35 cellular contexts compared by ENCODE assay signal in genomic region chr2:47639469-47639868, GRCh38.
A peak's percentile ranks its signal among the peaks of the same experiment; 100 is the strongest.
DNase-seq lines count a peak whose midpoint lies in the region; ATAC-seq, FAIRE-seq and TF ChIP-seq lines count a peak whose summit lies in the region.
"Had no signal": no experiment of that assay in that cellular context is flagged by ENCODE, and none has a peak within 500 bp of the region (broad histone marks: within the 10 kb centered on the region; RNA-seq: fewer than 3 reads in every experiment).

No MANE protein-coding gene starts in this region.

- H3K27me3 ChIP-seq in HepG2 (ENCODE audit: control insufficient read depth in 1 of 2, insufficient read depth in 2 of 2, low read length in 2 of 2) (peaks cover 0 to 12% of the 10 kb centered on the region in 2 experiments; a peak in 1 of 5 replicates), right lobe of liver (no peaks in the 10 kb centered on the region), H1 (replicated peaks in 1 of 4; ENCODE audit: control insufficient read depth in 3 of 4, extremely low read depth in 1 of 4, insufficient read depth in 3 of 4, low read length in 3 of 4) (peaks cover 0 to 2% (median 0%) of the 10 kb centered on the region in 4 experiments; a peak in 1 of 7 replicates)
- H3K27me3 ChIP-seq: sigmoid colon, tibial nerve had no signal

- no peaks in the 10 kb centered on the region for H3K36me3 ChIP-seq in HepG2 (replicated peaks in 1 of 2; ENCODE audit: control insufficient read depth in 1 of 2, insufficient read depth in 2 of 2, low read length in 2 of 2)
- no peaks in the 10 kb centered on the region for H3K36me3 ChIP-seq in right lobe of liver
- no peaks in the 10 kb centered on the region for H3K36me3 ChIP-seq in H1 (ENCODE audit: control insufficient read depth in 2 of 4, insufficient read depth in 4 of 4, low read length in 3 of 4)
- no peaks in the 10 kb centered on the region for H3K36me3 ChIP-seq in mucosa of descending colon (ENCODE audit: low read depth)
- H3K36me3 ChIP-seq: sigmoid colon, tibial nerve had no signal

- TF ChIP-seq EP300 in HepG2 (IDR thresholded peaks at IDR 0.05; ENCODE audit: low read depth in 2 of 2, low read length in 2 of 2) (no peak), HepG2 (CRISPR knock-in tag; IDR thresholded peaks at IDR 0.05; ENCODE audit: borderline replicate concordance) (no peak), H1 (IDR thresholded peaks at IDR 0.05; ENCODE audit: borderline replicate concordance in 1 of 2, low read depth in 2 of 2, low read length in 2 of 2) (no peak)

- TF ChIP-seq CTCF in HepG2 (CRISPR knock-in tag; IDR thresholded peaks at IDR 0.05) (no peak), right lobe of liver (IDR thresholded peaks at IDR 0.05) (no peak), H1 (IDR thresholded peaks at IDR 0.05; ENCODE audit: control extremely low read depth in 1 of 3, insufficient read depth in 1 of 3, low read depth in 1 of 3, low read length in 3 of 3) (no peak), mucosa of descending colon (IDR thresholded peaks at IDR 0.05) (no peak), GM10266 (IDR thresholded peaks at IDR 0.05; ENCODE audit: control insufficient read depth, insufficient read depth, low read depth, missing control alignments) (no peak)

- H3K27ac ChIP-seq in HepG2 (ENCODE audit: extremely low read length, insufficient read depth, low read length) (no peak overlapping the region), right lobe of liver (no peak overlapping the region), H1 (ENCODE audit: low read depth, low read length) (no peak overlapping the region)
- H3K27ac ChIP-seq: 22Rv1, epithelial cell of prostate, sigmoid colon, tibial nerve had no signal

- H4K5ac ChIP-seq in H1 (ENCODE audit: insufficient read length, low read depth, low read length): no peak overlapping the region

- no peak overlapping the region for H3K56ac ChIP-seq in H1 (replicated peaks; ENCODE audit: insufficient read length, low read depth, low read length)

- no peaks in the 10 kb centered on the region for H3K9me3 ChIP-seq in HepG2 (ENCODE audit: low read length)
- H3K9me3 ChIP-seq in right lobe of liver: no peaks in the 10 kb centered on the region
- H3K9me3 ChIP-seq in H1 (ENCODE audit: insufficient read depth in 2 of 2, low read depth in 1 of 2, low read length in 1 of 2): no peaks in the 10 kb centered on the region
- H3K9me3 ChIP-seq in mucosa of descending colon: no peaks in the 10 kb centered on the region
- H3K9me3 ChIP-seq: sigmoid colon, tibial nerve had no signal

- H3K9ac ChIP-seq in HepG2 (ENCODE audit: insufficient read depth, low read depth, low read length) (no peak overlapping the region), H1 (replicated peaks in 1 of 4; ENCODE audit: extremely low read depth in 1 of 4, low read depth in 3 of 4, low read length in 3 of 4) (no peak overlapping the region)

- intact Hi-C loops in HepG2 (cut with micrococcal nuclease; ENCODE audit: unreplicated experiment): no loop called here
- intact Hi-C loops in right lobe of liver (cut with DNase I): no loop called here
- intact Hi-C loops in mucosa of descending colon (cut with DNase I, micrococcal nuclease): no loop called here

- POLR2A ChIA-PET in HepG2 (lab: Yijun Ruan, JAX) (no interaction called here), H1 (lab: Charles Lee; ENCODE audit: partially characterized antibody) (interaction anchor here (0.7 to 1.6 kb wide), 2 partner anchors 15 to 284 kb away, joined by 3 to 4 read pairs; no protein-coding TSS in a partner anchor)

- H3K79me2 ChIP-seq in HepG2 (ENCODE audit: insufficient read depth, low read length) (no peaks in the 10 kb centered on the region), H1 (ENCODE audit: control insufficient read depth in 1 of 2, insufficient read depth in 2 of 2, low read length in 2 of 2) (no peaks in the 10 kb centered on the region)

- H2BK15ac ChIP-seq in H1 (ENCODE audit: low read length): no peak overlapping the region

- no peak overlapping the region for H3K23ac ChIP-seq in H1 (ENCODE audit: insufficient read length)

- H4K91ac ChIP-seq in H1 (replicated peaks; ENCODE audit: insufficient read length, low read length): no peak overlapping the region

- no peak overlapping the region for H2BK12ac ChIP-seq in H1 (ENCODE audit: low read depth, low read length)

- H2AK5ac ChIP-seq in H1 (ENCODE audit: low read depth, low read length): no peak overlapping the region

- no peak for TF ChIP-seq POLR2A in HepG2 (IDR thresholded peaks at IDR 0.05; ENCODE audit: insufficient read depth in 1 of 2, low read depth in 2 of 2, low read length in 2 of 2)
- no peak for TF ChIP-seq POLR2A in right lobe of liver (IDR thresholded peaks at IDR 0.05)
- no peak for TF ChIP-seq POLR2A in H1 (IDR thresholded peaks at IDR 0.05; ENCODE audit: control extremely low read depth in 1 of 2, low read depth in 2 of 2, low read length in 2 of 2)

- H3K79me1 ChIP-seq in H1 (ENCODE audit: low read depth, low read length): no peaks in the 10 kb centered on the region

- no peak overlapping the region for H3K18ac ChIP-seq in H1 (ENCODE audit: extremely low read depth, low read length)

- no peak overlapping the region for H4K8ac ChIP-seq in H1 (ENCODE audit: extremely low read depth, insufficient read depth, low read length)

- H2BK120ac ChIP-seq in H1 (replicated peaks; ENCODE audit: low read depth, low read length): no peak overlapping the region

- 48% methylated on average over 4 of the region's 4 CpGs for WGBS in HepG2 (ENCODE audit: low lambda C conversion rate)
- WGBS in right lobe of liver (ENCODE audit: insufficient coverage, low coverage, low lambda C conversion rate, missing lambda C conversion rate): 78% methylated on average over 3 of the region's 4 CpGs
- 67% methylated on average over 3 of the region's 4 CpGs; no CpG with 5 or more reads in 1 of the 2 experiments for WGBS in H1 (ENCODE audit: extremely low coverage in 1 of 2, insufficient coverage in 1 of 2, insufficient read length in 1 of 2, insufficient replicate concordance in 2 of 2, low coverage in 1 of 2, low lambda C conversion rate in 2 of 2, missing lambda C conversion rate in 1 of 2), 2 experiments

- H4K20me1 ChIP-seq in HepG2 (ENCODE audit: insufficient read depth, low read length): no peaks in the 10 kb centered on the region
- H4K20me1 ChIP-seq in H1 (replicated peaks in 1 of 2; ENCODE audit: control insufficient read depth in 1 of 2, insufficient read depth in 2 of 2, low read length in 2 of 2): no peaks in the 10 kb centered on the region

- BruUV-seq in HepG2 (replicated peaks; lab: Mats Ljungman, UMichigan): no TSS peak

- CTCF ChIA-PET in HepG2 (lab: Yijun Ruan, JAX; ENCODE audit: low intra/inter-chr PET ratio, low total read pairs): no interaction called here
- CTCF ChIA-PET in H1 (lab: Charles Lee; ENCODE audit: partially characterized antibody): interaction anchor here (1.2 to 7.5 kb wide), 3 partner anchors 10 to 127 kb away, joined by 3 to 73 read pairs (median 9); no protein-coding TSS in a partner anchor

- in situ Hi-C loops in HepG2 (cut with HindIII; ENCODE audit: extremely low pct_ligation_motif_present, low pct_unique_long_range_greater_than_20kb): no loop called here

- no peak overlapping the region for H2BK5ac ChIP-seq in H1 (ENCODE audit: low read depth, low read length)

- DNase-seq in HepG2 (ENCODE audit: low spot score) (no peak), right lobe of liver (no peak), H1 (ENCODE audit: low read depth in 1 of 2, low spot score in 2 of 2) (no peak), mucosa of descending colon (peak in 1 of 3 donors; percentile 38), GM10266 (ENCODE audit: extremely low spot score) (no peak), NCI-H2171 treated with DMSO at 0.1 percent for 48 hours (lab: John Stamatoyannopoulos, UW) (no peak), T-helper 2 cell (no peak)
- DNase-seq: activated CD4-positive, alpha-beta T cell treated with anti-CD3 and anti-CD28 coated beads for 48 hours; activated CD8-positive, alpha-beta memory T cell treated with anti-CD3 and anti-CD28 coated beads for 24 hours; AML-193; anterior cingulate cortex; CD4-positive, CD25-positive, alpha-beta regulatory T cell; DND-41; effector CD4-positive, alpha-beta T cell; glutamatergic neuron; KBM-7; MM.1S; naive B cell; NCI-H1105 treated with DMSO at 0.1 percent for 48 hours; NCI-H2081 treated with DMSO at 0.1 percent for 48 hours; NCI-H226; sigmoid colon; stimulated activated CD4-positive, alpha-beta T cell treated with anti-CD3 and anti-CD28 coated beads, Interleukin-4, amount 100 ng/mL, for 24 hours; SW 1271; T1000 had no signal

- H2AFZ ChIP-seq in HepG2 (ENCODE audit: low read length): no peak overlapping the region
- no peak overlapping the region for H2AFZ ChIP-seq in H1 (ENCODE audit: low read length)

- H2BK20ac ChIP-seq in H1 (ENCODE audit: low read length): no peak overlapping the region

- H3K4me3 ChIP-seq in HepG2 (replicated peaks in 1 of 3; ENCODE audit: insufficient read depth in 1 of 3, low read depth in 2 of 3, low read length in 3 of 3): no peak overlapping the region
- H3K4me3 ChIP-seq in right lobe of liver: no peak overlapping the region
- no peak overlapping the region for H3K4me3 ChIP-seq in H1 (ENCODE audit: extremely low read depth in 1 of 4, insufficient read depth in 2 of 4, low read depth in 3 of 4, low read length in 4 of 4)
- H3K4me3 ChIP-seq in mucosa of descending colon: no peak overlapping the region
- H3K4me3 ChIP-seq: sigmoid colon, tibial nerve had no signal

- ATAC-seq in HepG2 (no peak), right lobe of liver (no peak), mucosa of descending colon (peak; percentile 97), HG03025 (IDR thresholded peaks at IDR 0.05; ENCODE audit: low FRiP score, unreplicated experiment) (no peak)
- ATAC-seq: activated naive CD4-positive, alpha-beta T cell treated with anti-CD3 and anti-CD28 coated beads, Interleukin-2, amount 50 U/mL, for 72 hours had no signal

- no peaks in the 10 kb centered on the region for H3K23me2 ChIP-seq in H1 (ENCODE audit: low read depth, low read length)

- H3K4me1 ChIP-seq in HepG2 (ENCODE audit: insufficient read depth, low read length): no peaks in the 10 kb centered on the region
- H3K4me1 ChIP-seq in right lobe of liver: no peaks in the 10 kb centered on the region
- H3K4me1 ChIP-seq in H1 (replicated peaks in 1 of 4; ENCODE audit: control insufficient read depth in 3 of 4, insufficient read depth in 4 of 4, low read length in 3 of 4): peaks cover 0 to 10% (median 7%) of the 10 kb centered on the region in 4 experiments; a peak in 4 of 7 replicates
- H3K4me1 ChIP-seq in mucosa of descending colon (ENCODE audit: low read depth): no peaks in the 10 kb centered on the region
- H3K4me1 ChIP-seq: tibial nerve had no signal

- FAIRE-seq in HepG2 (lab: Jason Lieb, UNC): no peak
- FAIRE-seq in H1 (lab: Jason Lieb, UNC): no peak
- FAIRE-seq: colon, D721Med, GM18507, GM19239, islet of Langerhans had no signal

- H3K4ac ChIP-seq in H1 (replicated peaks; ENCODE audit: insufficient read length, low read depth, low read length): no peak overlapping the region

- H3K14ac ChIP-seq in H1 (ENCODE audit: insufficient read length): no peak overlapping the region

- TF ChIP-seq RAD21 in HepG2 (CRISPR knock-in tag; IDR thresholded peaks at IDR 0.05) (no peak), H1 (IDR thresholded peaks at IDR 0.05 in 1 of 2, conservative IDR thresholded peaks at IDR 0.05 in 1 of 2; ENCODE audit: low read depth in 2 of 2, low read length in 2 of 2) (no peak)

- H3K4me2 ChIP-seq in HepG2 (ENCODE audit: low read depth, low read length): no peak overlapping the region
- H3K4me2 ChIP-seq in H1 (ENCODE audit: insufficient read depth in 1 of 2, low read depth in 2 of 2, low read length in 2 of 2): no peak overlapping the region

Comparison
In these comparisons a context has a peak if more than half of its experiments do, and no peak if none do; other contexts are left out.
1. Of the 41 proteins assayed by ChIP-seq in both HepG2 and H1: peak only in HepG2: none; only in H1: none; in both: MAFK; in neither: 40.